ENCODE assay signal across 8 cellular contexts in genomic region chr2:70861774-70862644, GRCh38. TPM values are rescaled to one million over a fixed set of nuclear protein-coding genes. Genes with fewer than 3 reads are reported as not detected.
DNase-seq lines count a peak whose midpoint lies in the region; ATAC-seq and TF ChIP-seq lines count a peak whose summit lies in the region.

No MANE protein-coding gene starts in this region.

- H3K36me3 Mint-ChIP-seq in osteocyte (ENCODE audit: unreplicated experiment): no peaks in the 10 kb centered on the region

- H3K27ac ChIP-seq in MM.1S (ENCODE audit: low read length) (no peak overlapping the region), gastroesophageal sphincter (no peak overlapping the region), tibial nerve (no peak overlapping the region)

- TF ChIP-seq POLR2A in gastroesophageal sphincter (IDR thresholded peaks at IDR 0.05) (no peak), tibial nerve (IDR thresholded peaks at IDR 0.05) (no peak)

- H3K79me2 ChIP-seq in MM.1S (ENCODE audit: low read length): no peaks in the 10 kb centered on the region

- in situ Hi-C loops in SK-MEL-5 (cut with HindIII; ENCODE audit: low pct_unique_long_range_greater_than_20kb, low sequenced_read_pairs): no loop called here

- H3K4me1 Mint-ChIP-seq in osteocyte (ENCODE audit: unreplicated experiment): peaks cover 3% of the 10 kb centered on the region

- H3K9me3 ChIP-seq in MM.1S (replicated peaks; ENCODE audit: insufficient read depth, low read length): no peaks in the 10 kb centered on the region
- H3K9me3 ChIP-seq in gastroesophageal sphincter: no peaks in the 10 kb centered on the region
- no peaks in the 10 kb centered on the region for H3K9me3 ChIP-seq in tibial nerve

- no peaks in the 10 kb centered on the region for H3K9me3 Mint-ChIP-seq in osteocyte (ENCODE audit: unreplicated experiment)

- no peaks in the 10 kb centered on the region for H3F3A ChIP-seq in MM.1S (ENCODE audit: insufficient read depth, low read length)

- peak; percentile 79 for ATAC-seq in gastroesophageal sphincter

- DNase-seq in NCI-H2081 (lab: John Stamatoyannopoulos, UW): peak; percentile 63
- DNase-seq in NCI-H2081 treated with DMSO at 0.1 percent for 48 hours (lab: John Stamatoyannopoulos, UW): no peak
- peak; percentile 70 for DNase-seq in MM.1S
- peak; percentile 89 for DNase-seq in SK-MEL-5 (ENCODE audit: low read depth, low spot score)
- peak; percentile 31 to 63 (median 51) for DNase-seq in activated naive CD4-positive, alpha-beta T cell (lab: John Stamatoyannopoulos, UW)
- peak; percentile 95 for DNase-seq in osteocyte (ENCODE audit: extremely low spot score, unreplicated experiment)
- DNase-seq in tibial nerve (ENCODE audit: low spot score in 2 of 2): peak; percentile 69 to 79

- H3K27me3 Mint-ChIP-seq in osteocyte (ENCODE audit: unreplicated experiment): peaks cover 78% of the 10 kb centered on the region

- H3K9ac ChIP-seq in MM.1S (ENCODE audit: low read length): no peak overlapping the region

- TF ChIP-seq EP300 in gastroesophageal sphincter (IDR thresholded peaks at IDR 0.05) (no peak), tibial nerve (IDR thresholded peaks at IDR 0.05) (no peak)

- no peak overlapping the region for H3K4me3 Mint-ChIP-seq in osteocyte (ENCODE audit: unreplicated experiment)

- 17 to 18% methylated on average over 13 to 18 of the region's 21 CpGs for WGBS in gastroesophageal sphincter (ENCODE audit: low coverage in 1 of 2), 2 donors
- WGBS in tibial nerve, 2 donors: 25 to 29% methylated on average over 21 of the region's 21 CpGs

- no peak overlapping the region for H3K4me3 ChIP-seq in MM.1S (ENCODE audit: low read length)
- H3K4me3 ChIP-seq in gastroesophageal sphincter: no peak overlapping the region
- H3K4me3 ChIP-seq in tibial nerve: no peak overlapping the region

- no peaks in the 10 kb centered on the region for H3K27me3 ChIP-seq in MM.1S (replicated peaks; ENCODE audit: insufficient read depth, low read length)
- peaks cover 55% of the 10 kb centered on the region for H3K27me3 ChIP-seq in gastroesophageal sphincter
- H3K27me3 ChIP-seq in tibial nerve: peaks cover 0 to 27% of the 10 kb centered on the region in 2 donors

- H3K27ac Mint-ChIP-seq in osteocyte (ENCODE audit: unreplicated experiment): no peak overlapping the region

- H3K4me1 ChIP-seq in MM.1S (ENCODE audit: low read length) (no peaks in the 10 kb centered on the region), gastroesophageal sphincter (no peaks in the 10 kb centered on the region), tibial nerve (peaks cover 0 to 6% (median 0%) of the 10 kb centered on the region in 4 donors)

- TF ChIP-seq CTCF in MM.1S (IDR thresholded peaks at IDR 0.05; ENCODE audit: low read length): peak; percentile 97
- peak; percentile 61 to 91 (median 84) for TF ChIP-seq CTCF in gastroesophageal sphincter (IDR thresholded peaks at IDR 0.05)
- peak; percentile 99 for TF ChIP-seq CTCF in osteocyte (IDR thresholded peaks at IDR 0.05)
- peak; percentile 79 to 95 (median 85) for TF ChIP-seq CTCF in tibial nerve (IDR thresholded peaks at IDR 0.05)

- H3K36me3 ChIP-seq in MM.1S (replicated peaks; ENCODE audit: insufficient read depth, low read length): no peaks in the 10 kb centered on the region
- no peaks in the 10 kb centered on the region for H3K36me3 ChIP-seq in gastroesophageal sphincter
- H3K36me3 ChIP-seq in tibial nerve: no peaks in the 10 kb centered on the region

- H4K20me1 ChIP-seq in MM.1S (ENCODE audit: insufficient read depth, low read length): no peaks in the 10 kb centered on the region

- H3K9me2 ChIP-seq in MM.1S (replicated peaks; ENCODE audit: insufficient read depth, low read length): no peaks in the 10 kb centered on the region

- H3K4me2 ChIP-seq in MM.1S (ENCODE audit: low read depth, low read length): peak overlapping the region; percentile 10; the same call in 1 of the 2 replicates

- peak overlapping the region; percentile 21; the same call in 1 of the 2 replicates for H2AFZ ChIP-seq in MM.1S (ENCODE audit: low read length)

RNA-seq across cellular contexts. Expression of gene CD207, which starts 26.4 kb away (rescaled TPM):
- 0.08 TPM in 1 of 2 replicates, not detected in the other for total RNA-seq in SK-MEL-5 (2014; rRNA removed; shearing (Covaris generic))
- 0.08 and 0.12 TPM in 2 replicates for polyA plus RNA-seq in SK-MEL-5 (2015; cell fraction: cytosol; rRNA removed)
- polyA plus RNA-seq in SK-MEL-5 (2015; cell fraction: nucleus; rRNA removed): 0.38 TPM in 1 of 2 replicates, not detected in the other
- total RNA-seq in gastroesophageal sphincter: under 1 TPM in 2 of 4 donors, not detected in 2; 0.39 to 0.92 TPM
- not detected in 2 replicates for total RNA-seq in osteocyte
- total RNA-seq in tibial nerve: under 1 TPM in 1 of 4 donors, not detected in 3; 0.21 TPM

RNA-seq across cellular contexts. Expression of gene VAX2, which starts 38.4 kb away (rescaled TPM):
- total RNA-seq in SK-MEL-5 (2014; rRNA removed; shearing (Covaris generic)): 2.0 and 4.5 TPM in 2 replicates
- 5.5 and 7.5 TPM in 2 replicates for polyA plus RNA-seq in SK-MEL-5 (2015; cell fraction: cytosol; rRNA removed)
- polyA plus RNA-seq in SK-MEL-5 (2015; cell fraction: nucleus; rRNA removed): 10.4 and 17.4 TPM in 2 replicates
- total RNA-seq in gastroesophageal sphincter (1 to 10 TPM in 2 of 4 donors, not detected in 2; 1.9 to 2.0 TPM), osteocyte (5.9 and 8.3 TPM in 2 replicates), tibial nerve (1 to 10 TPM in 2 of 4 donors, under 1 TPM in 2; 0.44 to 3.3 (median 1.2) TPM)

RNA-seq across cellular contexts. Expression of gene CLEC4F, which starts 41.6 kb away (rescaled TPM):
- total RNA-seq in SK-MEL-5 (2014; rRNA removed; shearing (Covaris generic)): not detected in 2 replicates
- polyA plus RNA-seq in SK-MEL-5 (2015; cell fraction: cytosol; rRNA removed): not detected in 2 replicates
- not detected in 2 replicates for polyA plus RNA-seq in SK-MEL-5 (2015; cell fraction: nucleus; rRNA removed)
- total RNA-seq in gastroesophageal sphincter: 1 to 10 TPM in 2 of 4 donors, not detected in 2; 1.1 TPM
- total RNA-seq in osteocyte: not detected in 2 replicates
- under 1 TPM in 2 of 4 donors, not detected in 2; 0.30 to 0.44 TPM for total RNA-seq in tibial nerve
